8 cellular contexts compared by ENCODE assay signal in the genomic region with DNA sequence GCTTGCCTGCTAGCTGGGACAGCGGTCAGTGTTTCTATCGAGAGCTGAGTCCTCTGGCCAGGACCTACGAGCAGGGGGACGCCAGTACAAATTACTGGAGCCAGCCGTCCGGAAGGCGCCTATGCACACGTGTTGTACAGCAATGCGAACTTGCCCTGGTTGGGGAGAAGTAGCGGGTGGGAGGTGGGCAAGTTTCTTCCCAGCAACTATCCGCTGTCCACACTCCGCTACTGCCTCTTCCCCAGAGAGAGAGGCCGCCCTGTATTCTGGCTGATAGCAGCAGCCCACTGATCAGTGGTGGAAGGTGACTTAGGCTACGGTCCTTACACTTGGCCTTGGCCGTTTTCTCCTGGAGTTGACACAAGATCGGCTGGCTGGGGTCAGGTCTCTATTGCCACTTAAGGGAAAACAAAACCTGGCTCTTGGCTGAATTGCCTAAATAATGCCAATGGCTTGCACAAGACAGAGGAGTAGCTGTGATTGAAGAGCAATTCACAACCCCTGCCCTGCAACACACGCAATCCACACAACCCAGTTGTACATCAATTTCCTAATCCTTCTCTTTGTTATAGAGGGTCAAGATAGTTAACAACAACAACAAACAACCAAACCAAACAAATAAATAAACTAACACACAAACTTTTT. TPM values are rescaled to one million over a fixed set of nuclear protein-coding genes. Genes with fewer than 3 reads are reported as not detected.
DNase-seq lines count a peak whose midpoint lies in the region; ATAC-seq and TF ChIP-seq lines count a peak whose summit lies in the region.

No MANE protein-coding gene starts in this region.

- peaks cover 4% of the 10 kb centered on the region for H3K4me1 Mint-ChIP-seq in CD4-positive, alpha-beta T cell (ENCODE audit: low read depth)
- peaks cover 17% of the 10 kb centered on the region for H3K4me1 Mint-ChIP-seq in endodermal cell

- H3K9me2 ChIP-seq in MM.1S (replicated peaks; ENCODE audit: insufficient read depth, low read length) (no peaks in the 10 kb centered on the region), neural cell (ENCODE audit: insufficient read depth, low read length) (no peaks in the 10 kb centered on the region)

- TF ChIP-seq CTCF in CD4-positive, alpha-beta T cell (IDR thresholded peaks at IDR 0.05): no peak
- TF ChIP-seq CTCF in MM.1S (IDR thresholded peaks at IDR 0.05; ENCODE audit: low read length) (no peak), endodermal cell (conservative IDR thresholded peaks at IDR 0.05) (no peak), neural cell (IDR thresholded peaks at IDR 0.05; ENCODE audit: poor library complexity, severe bottlenecking) (no peak), omental fat pad (IDR thresholded peaks at IDR 0.05) (no peak)

- 84 to 92% methylated on average over 10 to 17 of the region's 17 CpGs for WGBS in endodermal cell (ENCODE audit: insufficient coverage in 1 of 2, insufficient read length in 1 of 2), 2 experiments

- H3K36me3 Mint-ChIP-seq in CD4-positive, alpha-beta T cell (ENCODE audit: low read depth): no peaks in the 10 kb centered on the region
- H3K36me3 Mint-ChIP-seq in endodermal cell (ENCODE audit: low read depth): no peaks in the 10 kb centered on the region

- POLR2A ChIA-PET in CD4-positive, alpha-beta T cell (lab: Charles Lee): interaction anchor here (0.8 to 1.8 kb wide), 7 partner anchors 8 to 166 kb away, joined by 3 to 14 read pairs (median 4); partner anchors contain the start of genes CEP152, EID1, SECISBP2L and SHC4

- H3K4me3 ChIP-seq in MM.1S (ENCODE audit: low read length) (no peak overlapping the region; the same call in 1 of the 2 replicates), endodermal cell (ENCODE audit: low read length) (peak overlapping the region; percentile 74), neural cell (ENCODE audit: low read length) (peak overlapping the region; percentile 68)

- no peak for TF ChIP-seq EP300 in neural cell (conservative IDR thresholded peaks at IDR 0.05; ENCODE audit: poor library complexity, severe bottlenecking)

- TF ChIP-seq RAD21 in neural cell (conservative IDR thresholded peaks at IDR 0.05): no peak

- CTCF ChIA-PET in CD4-positive, alpha-beta T cell (lab: Charles Lee): interaction anchor here (0.7 to 2.5 kb wide), 8 partner anchors 8 to 106 kb away, joined by 5 to 20 read pairs (median 6); partner anchors contain the start of genes EID1, SECISBP2L and SHC4

- no peak overlapping the region for H3K27ac ChIP-seq in CD4-positive, alpha-beta T cell (ENCODE audit: low read depth, low read length)
- H3K27ac ChIP-seq in MM.1S (ENCODE audit: low read length) (no peak overlapping the region), endodermal cell (ENCODE audit: low read depth, low read length) (peak overlapping the region; percentile 76), neural cell (ENCODE audit: low read length) (no peak overlapping the region)

- H3K27me3 Mint-ChIP-seq in CD4-positive, alpha-beta T cell: peaks cover 34% of the 10 kb centered on the region
- peaks cover 5% of the 10 kb centered on the region for H3K27me3 Mint-ChIP-seq in endodermal cell (ENCODE audit: insufficient read depth)

- H3K4me1 ChIP-seq in MM.1S (ENCODE audit: low read length) (no peaks in the 10 kb centered on the region), endodermal cell (ENCODE audit: control insufficient read depth, insufficient read depth, low read length) (peaks cover 2% of the 10 kb centered on the region)

- H3K27ac Mint-ChIP-seq in CD4-positive, alpha-beta T cell: no peak overlapping the region
- peak overlapping the region; percentile 39 for H3K27ac Mint-ChIP-seq in endodermal cell

- H3K9ac ChIP-seq in MM.1S (ENCODE audit: low read length) (no peak overlapping the region), endodermal cell (ENCODE audit: extremely low read depth, low read length, poor library complexity, severe bottlenecking) (peak overlapping the region; percentile 29), neural cell (ENCODE audit: low read length) (peak overlapping the region; percentile 81)

- no peaks in the 10 kb centered on the region for H3K9me3 Mint-ChIP-seq in CD4-positive, alpha-beta T cell
- H3K9me3 Mint-ChIP-seq in endodermal cell: no peaks in the 10 kb centered on the region

- H3K4me2 ChIP-seq in MM.1S (ENCODE audit: low read depth, low read length): peak overlapping the region; percentile 92; the same call in 1 of the 2 replicates
- peak overlapping the region; percentile 65 for H3K4me2 ChIP-seq in neural cell (ENCODE audit: low read length)

- H3K36me3 ChIP-seq in MM.1S (replicated peaks; ENCODE audit: insufficient read depth, low read length) (no peaks in the 10 kb centered on the region), endodermal cell (ENCODE audit: control insufficient read depth, insufficient read depth, low read length) (no peaks in the 10 kb centered on the region), neural cell (ENCODE audit: insufficient read depth, low read length) (no peaks in the 10 kb centered on the region)

- ATAC-seq in CD4-positive, alpha-beta T cell (ENCODE audit: poor library complexity): no peak
- ATAC-seq in GM19324 (IDR thresholded peaks at IDR 0.05; ENCODE audit: low FRiP score, unreplicated experiment): no peak
- no peak for ATAC-seq in omental fat pad (ENCODE audit: low FRiP score)

- intact Hi-C loops in CD4-positive, alpha-beta T cell (cut with DNase I, micrococcal nuclease): no loop called here

- H4K20me1 ChIP-seq in MM.1S (ENCODE audit: insufficient read depth, low read length): no peaks in the 10 kb centered on the region
- H4K20me1 ChIP-seq in neural cell (ENCODE audit: insufficient read depth): no peaks in the 10 kb centered on the region

- H3K4me3 Mint-ChIP-seq in CD4-positive, alpha-beta T cell: peak overlapping the region; percentile 39
- peak overlapping the region; percentile 58 for H3K4me3 Mint-ChIP-seq in endodermal cell

- H3K9me3 ChIP-seq in CD4-positive, alpha-beta T cell (ENCODE audit: control insufficient read depth, low read length): no peaks in the 10 kb centered on the region
- H3K9me3 ChIP-seq in MM.1S (replicated peaks; ENCODE audit: insufficient read depth, low read length) (no peaks in the 10 kb centered on the region), endodermal cell (ENCODE audit: control insufficient read depth, low read length) (no peaks in the 10 kb centered on the region), neural cell (ENCODE audit: low read length) (no peaks in the 10 kb centered on the region)

- H2AFZ ChIP-seq in MM.1S (ENCODE audit: low read length) (peak overlapping the region; percentile 92; the same call in 1 of the 2 replicates), neural cell (ENCODE audit: low read depth, low read length) (peak overlapping the region; percentile 88)

- H3F3A ChIP-seq in MM.1S (ENCODE audit: insufficient read depth, low read length): no peaks in the 10 kb centered on the region
- H3F3A ChIP-seq in neural cell (ENCODE audit: insufficient read depth, low read length, poor library complexity, severe bottlenecking): no peaks in the 10 kb centered on the region

- no peak for DNase-seq in CD4-positive, alpha-beta T cell
- no peak for DNase-seq in MM.1S
- DNase-seq in endodermal cell: peak; percentile 61
- DNase-seq in 8988T: no peak
- no peak for DNase-seq in omental fat pad (ENCODE audit: low spot score)
- DNase-seq in activated CD4-positive, CD25-positive, alpha-beta regulatory T cell treated with anti-CD3 and anti-CD28 coated beads, Interleukin-2, amount 50 U/mL, for 72 hours: no peak

- H3K27me3 ChIP-seq in CD4-positive, alpha-beta T cell (ENCODE audit: control insufficient read depth, insufficient read depth, low read length): peaks cover 8% of the 10 kb centered on the region
- H3K27me3 ChIP-seq in MM.1S (replicated peaks; ENCODE audit: insufficient read depth, low read length) (no peaks in the 10 kb centered on the region), endodermal cell (ENCODE audit: control insufficient read depth, insufficient read depth, low read length, poor library complexity, severe bottlenecking) (no peaks in the 10 kb centered on the region), neural cell (ENCODE audit: insufficient read depth, low read depth, low read length) (no peaks in the 10 kb centered on the region)

- no peaks in the 10 kb centered on the region for H3K79me2 ChIP-seq in MM.1S (ENCODE audit: low read length)
- H3K79me2 ChIP-seq in neural cell (replicated peaks; ENCODE audit: insufficient read depth, low read length): no peaks in the 10 kb centered on the region

TF ChIP-seq in neural cell, 6 proteins besides CTCF, POLR2A, EP300 and RAD21 (continues in another document):
- TF ChIP-seq POLR2AphosphoS5 (IDR thresholded peaks at IDR 0.05) (no peak), MXI1 (conservative IDR thresholded peaks at IDR 0.05; ENCODE audit: poor library complexity, severe bottlenecking) (no peak), REST (IDR thresholded peaks at IDR 0.05; ENCODE audit: borderline replicate concordance) (no peak), EZH2 (IDR thresholded peaks at IDR 0.05; ENCODE audit: borderline replicate concordance, insufficient read depth, low read length, poor library complexity, severe bottlenecking) (no peak)

RNA-seq across cellular contexts. Expression of gene SHC4, which starts 12.8 kb away (rescaled TPM):
- not detected for total RNA-seq in CD4-positive, alpha-beta T cell
- total RNA-seq in endodermal cell (under 1 TPM; 0.29 to 0.58 TPM), omental fat pad (1 to 10 TPM in 2 of 4 donors, under 1 TPM in 1, not detected in 1; 0.48 to 2.2 (median 1.2) TPM)
- polyA plus RNA-seq in endodermal cell (2013, experiment 1 of 2): 1.8 TPM
- polyA plus RNA-seq in endodermal cell (2013, experiment 2 of 2): 1.5 TPM
- 4.5 and 5.0 TPM in 2 replicates for polyA plus RNA-seq in neural cell
- polyA minus RNA-seq in neural cell: 8.8 and 10.7 TPM in 2 replicates
